Comparison of ENCODE assay signal across 10 cellular contexts in genomic region chr3:15300318-15301078, GRCh38. TPM values are rescaled to one million over a fixed set of nuclear protein-coding genes. Genes with fewer than 3 reads are reported as not detected.
DNase-seq lines count a peak whose midpoint lies in the region; ATAC-seq and TF ChIP-seq lines count a peak whose summit lies in the region.
"Had no signal": no experiment of that assay in that cellular context is flagged by ENCODE, and none has a peak within 500 bp of the region (broad histone marks: within the 10 kb centered on the region; RNA-seq: fewer than 3 reads in every experiment).

No MANE protein-coding gene starts in this region.

- intact Hi-C loops in posterior cingulate gyrus (cut with DNase I): no loop called here

- no peaks in the 10 kb centered on the region for H3K36me3 ChIP-seq in fibroblast of lung (ENCODE audit: control insufficient read depth, insufficient read depth, low read length)

- H3K27ac ChIP-seq in fibroblast of lung (ENCODE audit: insufficient read depth, low read length): no peak overlapping the region

- no peak for ATAC-seq in HG03520 (IDR thresholded peaks at IDR 0.05; ENCODE audit: unreplicated experiment)
- ATAC-seq: activated CD8-positive, alpha-beta T cell treated with anti-CD3 and anti-CD28 coated beads for 36 hours had no signal

- H4K20me1 ChIP-seq in fibroblast of lung (ENCODE audit: control insufficient read depth, extremely low read depth, insufficient read depth, low read length): no peaks in the 10 kb centered on the region

- H3K9me3 ChIP-seq in fibroblast of lung (ENCODE audit: control insufficient read depth, insufficient read depth, low read depth, low read length): no peaks in the 10 kb centered on the region

- H2AFZ ChIP-seq in fibroblast of lung (ENCODE audit: low read length): no peak overlapping the region

- no peak for TF ChIP-seq CTCF in fibroblast of lung (conservative IDR thresholded peaks at IDR 0.05 in 1 of 2, IDR thresholded peaks at IDR 0.05 in 1 of 2; ENCODE audit: low read depth in 1 of 2, low read length in 2 of 2)

- no peak overlapping the region for H3K9ac ChIP-seq in fibroblast of lung (ENCODE audit: insufficient read depth, low read length)

- DNase-seq in EL: peak; percentile 90
- peak; percentile 49 to 88 for DNase-seq in fibroblast of lung (ENCODE audit: low read depth in 2 of 2)
- DNase-seq in pulmonary artery endothelial cell (ENCODE audit: low read depth, low spot score): peak; percentile 84
- DNase-seq in ecto neural progenitor cell (ENCODE audit: low spot score): no peak
- no peak for DNase-seq in NCI-H1930 (lab: John Stamatoyannopoulos, UW)
- no peak for DNase-seq in posterior cingulate gyrus
- DNase-seq: activated CD8-positive, alpha-beta T cell treated with anti-CD3 and anti-CD28 coated beads for 36 hours; stimulated activated naive CD4-positive, alpha-beta T cell had no signal

- H3K4me2 ChIP-seq in fibroblast of lung (ENCODE audit: extremely low read depth, insufficient read depth, low read length): no peak overlapping the region

- H3K4me1 ChIP-seq in fibroblast of lung (ENCODE audit: control insufficient read depth, extremely low read depth, insufficient read depth, low read length): no peaks in the 10 kb centered on the region

- H3K79me2 ChIP-seq in fibroblast of lung (ENCODE audit: control insufficient read depth, insufficient read depth, low read length): no peaks in the 10 kb centered on the region

- H3K27me3 ChIP-seq in fibroblast of lung (ENCODE audit: control insufficient read depth, insufficient read depth, low read length): no peaks in the 10 kb centered on the region

- no peak overlapping the region for H3K4me3 ChIP-seq in fibroblast of lung (replicated peaks in 1 of 4; ENCODE audit: control extremely low read depth in 1 of 4, insufficient read depth in 1 of 4, low read depth in 3 of 4, low read length in 4 of 4)

TF ChIP-seq in PFSK-1, 5 proteins besides CTCF, POLR2A, EP300 and RAD21:
- TF ChIP-seq, protein P1, sequence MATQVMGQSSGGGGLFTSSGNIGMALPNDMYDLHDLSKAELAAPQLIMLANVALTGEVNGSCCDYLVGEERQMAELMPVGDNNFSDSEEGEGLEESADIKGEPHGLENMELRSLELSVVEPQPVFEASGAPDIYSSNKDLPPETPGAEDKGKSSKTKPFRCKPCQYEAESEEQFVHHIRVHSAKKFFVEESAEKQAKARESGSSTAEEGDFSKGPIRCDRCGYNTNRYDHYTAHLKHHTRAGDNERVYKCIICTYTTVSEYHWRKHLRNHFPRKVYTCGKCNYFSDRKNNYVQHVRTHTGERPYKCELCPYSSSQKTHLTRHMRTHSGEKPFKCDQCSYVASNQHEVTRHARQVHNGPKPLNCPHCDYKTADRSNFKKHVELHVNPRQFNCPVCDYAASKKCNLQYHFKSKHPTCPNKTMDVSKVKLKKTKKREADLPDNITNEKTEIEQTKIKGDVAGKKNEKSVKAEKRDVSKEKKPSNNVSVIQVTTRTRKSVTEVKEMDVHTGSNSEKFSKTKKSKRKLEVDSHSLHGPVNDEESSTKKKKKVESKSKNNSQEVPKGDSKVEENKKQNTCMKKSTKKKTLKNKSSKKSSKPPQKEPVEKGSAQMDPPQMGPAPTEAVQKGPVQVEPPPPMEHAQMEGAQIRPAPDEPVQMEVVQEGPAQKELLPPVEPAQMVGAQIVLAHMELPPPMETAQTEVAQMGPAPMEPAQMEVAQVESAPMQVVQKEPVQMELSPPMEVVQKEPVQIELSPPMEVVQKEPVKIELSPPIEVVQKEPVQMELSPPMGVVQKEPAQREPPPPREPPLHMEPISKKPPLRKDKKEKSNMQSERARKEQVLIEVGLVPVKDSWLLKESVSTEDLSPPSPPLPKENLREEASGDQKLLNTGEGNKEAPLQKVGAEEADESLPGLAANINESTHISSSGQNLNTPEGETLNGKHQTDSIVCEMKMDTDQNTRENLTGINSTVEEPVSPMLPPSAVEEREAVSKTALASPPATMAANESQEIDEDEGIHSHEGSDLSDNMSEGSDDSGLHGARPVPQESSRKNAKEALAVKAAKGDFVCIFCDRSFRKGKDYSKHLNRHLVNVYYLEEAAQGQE (IDR thresholded peaks at IDR 0.05; ENCODE audit: insufficient read depth in 1 of 2, low read depth in 2 of 2, low read length in 2 of 2): peak in 1 of 2 experiments; percentile 21; a peak in 1 of 4 replicates
- TF ChIP-seq SIN3A (IDR thresholded peaks at IDR 0.05; ENCODE audit: borderline replicate concordance, insufficient read depth, low read length) (no peak), FOXP2 (optimal IDR thresholded peaks at IDR 0.05; ENCODE audit: borderline replicate concordance, extremely low read depth, extremely low read length, insufficient read depth) (peak; percentile 60), TAF1 (IDR thresholded peaks at IDR 0.05; ENCODE audit: borderline replicate concordance, insufficient read depth, low read length) (no peak)
TF ChIP-seq in PFSK-1: peak in this region for 2.

RNA-seq across cellular contexts. Expression of gene SH3BP5, which starts 31.9 kb away (rescaled TPM):
- polyA plus RNA-seq in PFSK-1 (2012; ENCODE audit: insufficient read length, low read depth): 58.7 TPM
- 8.2 and 12.9 TPM in 2 replicates for total RNA-seq in fibroblast of lung
- 6.7 and 12.6 TPM in 2 replicates for polyA plus RNA-seq in fibroblast of lung
- polyA plus RNA-seq in fibroblast of lung (2012): 5.9 and 11.0 TPM in 2 replicates
- 0.82 and 5.2 TPM in 2 replicates for polyA minus RNA-seq in fibroblast of lung (ENCODE audit: low replicate concordance)
- total RNA-seq in pulmonary artery endothelial cell: 91.2 and 106 TPM in 2 replicates

Comparison
In these comparisons a context has a peak if more than half of its experiments do, and no peak if none do; other contexts are left out.
1. DNase-seq: peak in EL (single experiment), fibroblast of lung (2 of 2) and pulmonary artery endothelial cell (single experiment); none in ecto neural progenitor cell (single experiment), NCI-H1930 (0 of 2) and posterior cingulate gyrus (0 of 10).